ENCODE assay signal across 14 cellular contexts in the genomic region with DNA sequence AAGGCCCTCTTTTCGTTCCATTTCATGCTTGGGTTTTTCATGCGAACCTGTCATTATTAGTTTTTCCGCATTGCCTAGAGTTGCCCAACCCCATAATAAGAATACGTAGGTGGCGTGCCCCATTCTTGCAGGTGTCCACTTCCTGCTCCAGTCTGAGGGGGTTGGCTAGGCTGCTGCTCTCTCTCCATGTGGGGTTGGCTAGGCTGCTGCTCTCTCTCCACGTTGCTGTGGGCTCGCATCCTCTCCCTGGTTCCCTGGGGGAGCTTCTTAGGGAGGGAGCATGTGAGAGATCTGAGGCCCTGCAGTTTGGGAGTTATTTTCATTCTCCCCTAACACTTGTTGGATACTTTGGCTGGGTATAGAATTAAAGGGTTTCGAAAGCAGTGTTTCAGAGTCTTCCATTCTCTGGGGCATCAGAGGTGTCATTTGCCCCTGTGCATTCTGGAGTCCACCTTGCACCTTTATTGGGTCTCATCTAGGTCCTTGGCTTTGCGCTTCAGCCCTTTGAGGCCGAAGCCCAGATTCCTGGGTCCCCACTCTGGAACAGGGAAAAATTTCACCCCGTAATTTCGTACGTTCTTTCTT. TPM values are rescaled to one million over a fixed set of nuclear protein-coding genes. Genes with fewer than 3 reads are reported as not detected.
DNase-seq lines count a peak whose midpoint lies in the region; ATAC-seq and TF ChIP-seq lines count a peak whose summit lies in the region.
"Had no signal": no experiment of that assay in that cellular context is flagged by ENCODE, and none has a peak within 500 bp of the region (broad histone marks: within the 10 kb centered on the region; RNA-seq: fewer than 3 reads in every experiment).

No MANE protein-coding gene starts in this region.

- BruUV-seq in PC-3 (replicated peaks; lab: Mats Ljungman, UMichigan), result no TSS peak

- H3K27ac ChIP-seq in PC-3 (ENCODE audit: low read length), result no peak overlapping the region
- H3K27ac ChIP-seq: SJSA1, vagina had no signal

- no peak overlapping the region for H3K4me3 Mint-ChIP-seq in activated T-cell treated with anti-CD3 and anti-CD28 coated beads, Interleukin-2, amount 50 U/mL, for 72 hours
- H3K4me3 Mint-ChIP-seq in dendritic cell treated with granulocyte-macrophage colony-stimulating factor and Interleukin-4, amounts not matched to agents 40 ng/mL and 50 ng/mL, for 4 days, result no peak overlapping the region
- H3K4me3 Mint-ChIP-seq in stimulated activated naive B cell treated with anti-CD40 and anti-IgM and Interleukin-4, amounts not matched to agents 10 μg/mL and 1 μg/mL and 100 μg/mL, for 72 hours, result no peak overlapping the region

- no peak overlapping the region for H3K9ac ChIP-seq in PC-3 (ENCODE audit: low read length)

- peaks cover 100% of the 10 kb centered on the region for H3K79me2 ChIP-seq in PC-3 (ENCODE audit: low read length)

- peaks cover 21 to 48% of the 10 kb centered on the region in 2 donors for H3K36me3 Mint-ChIP-seq in activated T-cell treated with anti-CD3 and anti-CD28 coated beads, Interleukin-2, amount 50 U/mL, for 72 hours (ENCODE audit: insufficient read depth in 2 of 2)
- H3K36me3 Mint-ChIP-seq in dendritic cell treated with granulocyte-macrophage colony-stimulating factor and Interleukin-4, amounts not matched to agents 40 ng/mL and 50 ng/mL, for 4 days (ENCODE audit: low read depth), result peaks cover 99% of the 10 kb centered on the region
- peaks cover 52 to 71% of the 10 kb centered on the region in 2 donors for H3K36me3 Mint-ChIP-seq in stimulated activated naive B cell treated with anti-CD40 and anti-IgM and Interleukin-4, amounts not matched to agents 10 μg/mL and 1 μg/mL and 100 μg/mL, for 72 hours

- no peaks in the 10 kb centered on the region for H3K9me3 ChIP-seq in PC-3 (ENCODE audit: low read length)

- CTCF ChIA-PET in PC-3 (lab: Charles Lee), result no interaction called here

- H3K9me3 Mint-ChIP-seq in activated T-cell treated with anti-CD3 and anti-CD28 coated beads, Interleukin-2, amount 50 U/mL, for 72 hours, result peaks cover 0 to 7% of the 10 kb centered on the region in 2 donors
- peaks cover 11% of the 10 kb centered on the region for H3K9me3 Mint-ChIP-seq in dendritic cell treated with granulocyte-macrophage colony-stimulating factor and Interleukin-4, amounts not matched to agents 40 ng/mL and 50 ng/mL, for 4 days
- peaks cover 10 to 12% of the 10 kb centered on the region in 2 donors for H3K9me3 Mint-ChIP-seq in stimulated activated naive B cell treated with anti-CD40 and anti-IgM and Interleukin-4, amounts not matched to agents 10 μg/mL and 1 μg/mL and 100 μg/mL, for 72 hours

- peaks cover 47% of the 10 kb centered on the region for H3K4me1 Mint-ChIP-seq in activated T-cell treated with anti-CD3 and anti-CD28 coated beads, Interleukin-2, amount 50 U/mL, for 72 hours (ENCODE audit: low read depth)
- H3K4me1 Mint-ChIP-seq in dendritic cell treated with granulocyte-macrophage colony-stimulating factor and Interleukin-4, amounts not matched to agents 40 ng/mL and 50 ng/mL, for 4 days (ENCODE audit: low read depth), result peaks cover 84% of the 10 kb centered on the region
- peaks cover 34 to 70% of the 10 kb centered on the region in 2 donors for H3K4me1 Mint-ChIP-seq in stimulated activated naive B cell treated with anti-CD40 and anti-IgM and Interleukin-4, amounts not matched to agents 10 μg/mL and 1 μg/mL and 100 μg/mL, for 72 hours

- no peaks in the 10 kb centered on the region for H3K27me3 ChIP-seq in PC-3 (ENCODE audit: low read length)
- H3K27me3 ChIP-seq: SJSA1, vagina had no signal

- peak overlapping the region; percentile 74 for H3K27ac Mint-ChIP-seq in activated T-cell treated with anti-CD3 and anti-CD28 coated beads, Interleukin-2, amount 50 U/mL, for 72 hours
- H3K27ac Mint-ChIP-seq in dendritic cell treated with granulocyte-macrophage colony-stimulating factor and Interleukin-4, amounts not matched to agents 40 ng/mL and 50 ng/mL, for 4 days, result peak overlapping the region; percentile 54
- H3K27ac Mint-ChIP-seq in stimulated activated naive B cell treated with anti-CD40 and anti-IgM and Interleukin-4, amounts not matched to agents 10 μg/mL and 1 μg/mL and 100 μg/mL, for 72 hours, result peak overlapping the region; percentile 34

- POLR2A ChIA-PET in PC-3 (lab: Charles Lee; ENCODE audit: unreplicated experiment), result no interaction called here

- H2AFZ ChIP-seq in PC-3 (ENCODE audit: low read length), result no peak overlapping the region

- peaks cover 99% of the 10 kb centered on the region for H4K20me1 ChIP-seq in PC-3 (ENCODE audit: low read length)

- H3K4me3 ChIP-seq in PC-3 (ENCODE audit: low read length), result no peak overlapping the region
- H3K4me3 ChIP-seq: SJSA1, vagina had no signal

- no peak overlapping the region for H3K4me2 ChIP-seq in PC-3 (ENCODE audit: low read length)

- ATAC-seq in activated T-cell treated with anti-CD3 and anti-CD28 coated beads, Interleukin-2, amount 50 U/mL, for 72 hours (replicated peaks in 1 of 2), result no peak
- ATAC-seq in stimulated activated naive B cell treated with anti-CD40 and anti-IgM and Interleukin-4, amounts not matched to agents 10 μg/mL and 1 μg/mL and 100 μg/mL, for 72 hours (replicated peaks), result no peak
- ATAC-seq in PC-3, result no peak

- H3K9me2 ChIP-seq in PC-3 (replicated peaks; ENCODE audit: low read length), result no peaks in the 10 kb centered on the region

- H3K27me3 Mint-ChIP-seq in activated T-cell treated with anti-CD3 and anti-CD28 coated beads, Interleukin-2, amount 50 U/mL, for 72 hours (ENCODE audit: low read depth), result no peaks in the 10 kb centered on the region
- H3K27me3 Mint-ChIP-seq in dendritic cell treated with granulocyte-macrophage colony-stimulating factor and Interleukin-4, amounts not matched to agents 40 ng/mL and 50 ng/mL, for 4 days, result no peaks in the 10 kb centered on the region
- no peaks in the 10 kb centered on the region for H3K27me3 Mint-ChIP-seq in stimulated activated naive B cell treated with anti-CD40 and anti-IgM and Interleukin-4, amounts not matched to agents 10 μg/mL and 1 μg/mL and 100 μg/mL, for 72 hours

- intact Hi-C loops in dendritic cell treated with granulocyte-macrophage colony-stimulating factor and Interleukin-4, amounts not matched to agents 40 ng/mL and 50 ng/mL, for 4 days (cut with micrococcal nuclease), result no loop called here
- intact Hi-C loops in PC-3 (cut with micrococcal nuclease), result no loop called here

- no peak for TF ChIP-seq CTCF in PC-3 (conservative IDR thresholded peaks at IDR 0.05; ENCODE audit: low read depth, low read length)

- H3F3A ChIP-seq in PC-3 (ENCODE audit: low read length, unreplicated experiment), result no peaks in the 10 kb centered on the region

- peaks cover 27% of the 10 kb centered on the region for H3K4me1 ChIP-seq in PC-3 (ENCODE audit: insufficient read depth, low read length)

- peaks cover 86% of the 10 kb centered on the region for H3K36me3 ChIP-seq in PC-3 (ENCODE audit: low read depth, low read length)

- no peak for DNase-seq in activated T-cell treated with anti-CD3 and anti-CD28 coated beads, Interleukin-2, amount 50 U/mL, for 72 hours
- DNase-seq in activated T-cell treated with anti-CD3 and anti-CD28 coated beads, Interleukin-2, amount 50 U/mL, for 1 hour, result no peak
- DNase-seq in D341Med (ENCODE audit: low spot score) (peak; percentile 27), MV-4-11 (lab: John Stamatoyannopoulos, UW) (no peak), HK-2 (ENCODE audit: unreplicated experiment) (no peak), PC-3 (no peak)
- DNase-seq in stimulated activated naive B cell treated with anti-CD40 and anti-IgM and Interleukin-4, amounts not matched to agents 10 μg/mL and 1 μg/mL and 100 μg/mL, for 72 hours, result no peak
- DNase-seq: amygdala; MM.1S; NCI-H526 treated with DMSO at 0.1 percent for 48 hours; stimulated activated naive CD4-positive, alpha-beta T cell had no signal

RNA-seq across cellular contexts. Expression of gene C1orf35, which starts 8.6 kb away (rescaled TPM):
- total RNA-seq in activated T-cell treated with anti-CD3 and anti-CD28 coated beads, Interleukin-2, amount 50 U/mL, for 72 hours, result 10 to 100 TPM; 18.2 to 27.3 TPM
- 63.3 and 93.0 TPM in 2 replicates for total RNA-seq in PC-3 (2014; rRNA removed)

RNA-seq across cellular contexts. Expression of gene ARF1, which starts 12.0 kb away (rescaled TPM):
- 100 to 1,000 TPM; 327 to 369 TPM for total RNA-seq in activated T-cell treated with anti-CD3 and anti-CD28 coated beads, Interleukin-2, amount 50 U/mL, for 72 hours
- total RNA-seq in PC-3 (2014; rRNA removed), result 685 and 688 TPM in 2 replicates

RNA-seq across cellular contexts. Expression of gene MRPL55, which starts 14.6 kb away (rescaled TPM):
- 10 to 100 TPM; 36.1 to 36.7 TPM for total RNA-seq in activated T-cell treated with anti-CD3 and anti-CD28 coated beads, Interleukin-2, amount 50 U/mL, for 72 hours
- total RNA-seq in PC-3 (2014; rRNA removed), result 343 and 375 TPM in 2 replicates

RNA-seq across cellular contexts. Expression of gene GUK1, which starts 45.6 kb away (rescaled TPM):
- total RNA-seq in activated T-cell treated with anti-CD3 and anti-CD28 coated beads, Interleukin-2, amount 50 U/mL, for 72 hours, result 100 to 1,000 TPM; 130 to 148 TPM
- 996 and 1,117 TPM in 2 replicates for total RNA-seq in PC-3 (2014; rRNA removed)

RNA-seq across cellular contexts. Expression of gene GJC2, which starts 55.2 kb away (rescaled TPM):
- under 1 TPM; 0.77 to 0.93 TPM for total RNA-seq in activated T-cell treated with anti-CD3 and anti-CD28 coated beads, Interleukin-2, amount 50 U/mL, for 72 hours
- 1.2 and 2.2 TPM in 2 replicates for total RNA-seq in PC-3 (2014; rRNA removed)
